16 cellular contexts compared by ENCODE assay signal in genomic region chr18:75107196-75107930, GRCh38.
DNase-seq lines count a peak whose midpoint lies in the region; ATAC-seq and TF ChIP-seq lines count a peak whose summit lies in the region.
"Had no signal": no experiment of that assay in that cellular context is flagged by ENCODE, and none has a peak within 500 bp of the region (broad histone marks: within the 10 kb centered on the region; RNA-seq: fewer than 3 reads in every experiment).

No MANE protein-coding gene starts in this region.

- no peak for TF ChIP-seq POLR2A in body of pancreas (IDR thresholded peaks at IDR 0.05)

- intact Hi-C loops in body of pancreas (cut with DNase I) = no loop called here
- intact Hi-C loops in left lung (cut with DNase I) = no loop called here

- peak; percentile 52 for DNase-seq in activated effector memory CD4-positive, alpha-beta T cell treated with anti-CD3 and anti-CD28 coated beads, Interleukin-2, amount 50 U/mL, for 16 hours
- DNase-seq in activated effector memory CD4-positive, alpha-beta T cell treated with Interleukin-2 at 50 U/mL for 16 hours = no peak
- DNase-seq in body of pancreas (no peak), islet precursor cell (peak; percentile 30), left lung (no peak), GM13976 (ENCODE audit: low spot score) (no peak)
- DNase-seq in stimulated activated CD8-positive, alpha-beta memory T cell treated with anti-CD3 and anti-CD28 coated beads, Interleukin-4, amount 100 ng/mL, for 48 hours = peak; percentile 1
- DNase-seq: ACHN; C1 segment of cervical spinal cord; Calu3; CD4-positive, alpha-beta T cell; DMS79; GOT3 had no signal

- 75 to 76% methylated on average over 16 to 19 of the region's 19 CpGs for WGBS in body of pancreas, 2 donors

- H3K4me3 ChIP-seq in body of pancreas (no peak overlapping the region), left lung (no peak overlapping the region)
- H3K4me3 ChIP-seq: HAP-1 had no signal

- H3K9me3 ChIP-seq in body of pancreas (no peaks in the 10 kb centered on the region), left lung (no peaks in the 10 kb centered on the region)
- H3K9me3 ChIP-seq: HAP-1 had no signal

- in situ Hi-C loops in GM13976 (cut with MboI; ENCODE audit: low sequenced_read_pairs, unreplicated experiment) = no loop called here

- no peak overlapping the region for H3K27ac ChIP-seq in body of pancreas
- H3K27ac ChIP-seq in left lung = no peak overlapping the region

- H3K36me3 ChIP-seq in body of pancreas (replicated peaks in 1 of 2; ENCODE audit: insufficient read depth in 1 of 2, low read depth in 2 of 2) (no peaks in the 10 kb centered on the region), left lung (no peaks in the 10 kb centered on the region)
- H3K36me3 ChIP-seq: HAP-1 had no signal

- peak; percentile 30 for ATAC-seq in body of pancreas
- ATAC-seq in left lung = no peak
- ATAC-seq in HG03108 (IDR thresholded peaks at IDR 0.05; ENCODE audit: unreplicated experiment) = no peak
- ATAC-seq: HepG2 had no signal

- H3K4me1 ChIP-seq in body of pancreas = no peaks in the 10 kb centered on the region
- H3K4me1 ChIP-seq in left lung = no peaks in the 10 kb centered on the region
- H3K4me1 ChIP-seq: HAP-1 had no signal

- TF ChIP-seq CTCF in body of pancreas (IDR thresholded peaks at IDR 0.05) (no peak), left lung (IDR thresholded peaks at IDR 0.05) (no peak), GM13976 (IDR thresholded peaks at IDR 0.05; ENCODE audit: borderline replicate concordance, control extremely low read depth, extremely low read depth, insufficient read depth, missing control alignments) (no peak)

- no peaks in the 10 kb centered on the region for H3K27me3 ChIP-seq in body of pancreas
- no peaks in the 10 kb centered on the region for H3K27me3 ChIP-seq in left lung

Comparison
In these comparisons a context has a peak if more than half of its experiments do, and no peak if none do; other contexts are left out.
1. DNase-seq: peak in activated effector memory CD4-positive, alpha-beta T cell treated with anti-CD3 and anti-CD28 coated beads, Interleukin-2, amount 50 U/mL, for 16 hours (single experiment), islet precursor cell (single experiment) and stimulated activated CD8-positive, alpha-beta memory T cell treated with anti-CD3 and anti-CD28 coated beads, Interleukin-4, amount 100 ng/mL, for 48 hours (single experiment); none in activated effector memory CD4-positive, alpha-beta T cell treated with Interleukin-2 at 50 U/mL for 16 hours (single experiment), body of pancreas (0 of 4), left lung (0 of 2) and GM13976 (single experiment).